8 cellular contexts compared by ENCODE assay signal in the genomic region with DNA sequence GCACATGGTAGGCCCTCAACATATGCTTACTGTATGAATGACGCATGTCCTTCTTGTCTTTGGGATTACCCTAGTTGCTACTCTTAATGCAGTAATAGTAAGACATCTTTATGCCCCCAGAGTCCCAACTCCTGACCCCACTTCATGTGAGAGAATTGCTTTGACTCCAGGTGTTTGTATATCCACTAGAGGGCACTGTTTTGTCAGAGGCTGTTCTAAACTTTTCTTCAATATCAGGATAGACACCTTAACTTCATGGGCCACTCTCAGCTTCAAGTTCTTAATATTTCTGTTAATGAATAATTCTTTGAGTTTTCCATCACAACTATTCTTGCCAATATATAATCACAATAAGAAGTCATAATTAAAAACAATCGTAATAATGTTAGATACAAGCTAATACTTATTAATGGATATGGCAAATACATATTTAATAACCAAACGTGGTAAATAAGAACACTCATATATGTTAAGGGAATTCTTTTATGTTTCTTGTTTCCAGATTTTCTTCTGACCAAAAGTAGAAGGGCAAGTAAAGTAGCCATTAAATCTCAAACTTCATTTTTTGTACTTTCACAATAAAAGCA.
DNase-seq lines count a peak whose midpoint lies in the region; ATAC-seq and TF ChIP-seq lines count a peak whose summit lies in the region.

No MANE protein-coding gene starts in this region.

- DNase-seq in Kasumi-1 (lab: John Stamatoyannopoulos, UW) (peak; percentile 42 to 75), RPMI8226 (peak; percentile 45), fibroblast of pulmonary artery (ENCODE audit: low read depth) (peak; percentile 39), renal cortical epithelial cell (ENCODE audit: low read depth) (peak; percentile 36), posterior cingulate gyrus (no peak)

- no peak overlapping the region for H3K27ac ChIP-seq in C4-2B

- H3K36me3 Mint-ChIP-seq in stimulated activated memory B cell treated with anti-CD40 and anti-IgM and Interleukin-4, amounts not matched to agents 10 μg/mL and 1 μg/mL and 100 μg/mL, for 72 hours, result peaks cover 4% of the 10 kb centered on the region

- peaks cover 6% of the 10 kb centered on the region for H3K9me3 Mint-ChIP-seq in stimulated activated memory B cell treated with anti-CD40 and anti-IgM and Interleukin-4, amounts not matched to agents 10 μg/mL and 1 μg/mL and 100 μg/mL, for 72 hours

- H3K4me3 Mint-ChIP-seq in stimulated activated memory B cell treated with anti-CD40 and anti-IgM and Interleukin-4, amounts not matched to agents 10 μg/mL and 1 μg/mL and 100 μg/mL, for 72 hours, result no peak overlapping the region

- H3K27me3 Mint-ChIP-seq in stimulated activated memory B cell treated with anti-CD40 and anti-IgM and Interleukin-4, amounts not matched to agents 10 μg/mL and 1 μg/mL and 100 μg/mL, for 72 hours, result peaks cover 27% of the 10 kb centered on the region

- ATAC-seq in GM19351 (IDR thresholded peaks at IDR 0.05; ENCODE audit: unreplicated experiment), result peak; percentile 86
- no peak for ATAC-seq in stimulated activated memory B cell treated with anti-CD40 and anti-IgM and Interleukin-4, amounts not matched to agents 10 μg/mL and 1 μg/mL and 100 μg/mL, for 72 hours

- TF ChIP-seq CTCF in C4-2B (conservative IDR thresholded peaks at IDR 0.05) (peak; percentile 92), fibroblast of pulmonary artery (IDR thresholded peaks at IDR 0.05; ENCODE audit: low read length, missing control alignments) (peak; percentile 64)

- no peak overlapping the region for H3K4me3 ChIP-seq in fibroblast of pulmonary artery (replicated peaks; ENCODE audit: low read depth, low read length)

- H3K27ac Mint-ChIP-seq in stimulated activated memory B cell treated with anti-CD40 and anti-IgM and Interleukin-4, amounts not matched to agents 10 μg/mL and 1 μg/mL and 100 μg/mL, for 72 hours, result no peak overlapping the region

- no peaks in the 10 kb centered on the region for H3K4me1 Mint-ChIP-seq in stimulated activated memory B cell treated with anti-CD40 and anti-IgM and Interleukin-4, amounts not matched to agents 10 μg/mL and 1 μg/mL and 100 μg/mL, for 72 hours

- intact Hi-C loops in posterior cingulate gyrus (cut with DNase I), result loop anchor here (2.0 to 10.0 kb wide), 3 partner anchors 128 to 374 kb away; no protein-coding TSS in a partner anchor

Comparison
In these comparisons a context has a peak if more than half of its experiments do, and no peak if none do; other contexts are left out.
1. DNase-seq: peak in Kasumi-1 (2 of 2), RPMI8226 (single experiment), fibroblast of pulmonary artery (single experiment) and renal cortical epithelial cell (single experiment); none in posterior cingulate gyrus (0 of 10).